ENCODE assay signal across 20 cellular contexts in genomic region chr4:85420831-85421230, GRCh38. TPM values are rescaled to one million over a fixed set of nuclear protein-coding genes. Genes with fewer than 3 reads are reported as not detected.
DNase-seq lines count a peak whose midpoint lies in the region; ATAC-seq, FAIRE-seq and TF ChIP-seq lines count a peak whose summit lies in the region.
"Had no signal": no experiment of that assay in that cellular context is flagged by ENCODE, and none has a peak within 500 bp of the region (broad histone marks: within the 10 kb centered on the region; RNA-seq: fewer than 3 reads in every experiment).

No MANE protein-coding gene starts in this region.

- peak; percentile 36 for ATAC-seq in Right ventricle myocardium superior (ENCODE audit: poor library complexity)

- CTCF ChIA-PET in HEK293T (lab: Yijun Ruan, JAX): interaction anchor here (1.0 kb wide), 1 partner anchor 376 kb away, joined by 3 read pairs; no protein-coding TSS in a partner anchor

- no peak for TF ChIP-seq CTCF in right atrium auricular region (IDR thresholded peaks at IDR 0.05)

- peaks cover 0 to 8% of the 10 kb centered on the region in 2 donors for H3K4me1 ChIP-seq in right atrium auricular region
- H3K4me1 ChIP-seq: parathyroid adenoma, Peyer's patch, upper lobe of left lung had no signal

- POLR2A ChIA-PET in HEK293T (lab: Yijun Ruan, JAX): no interaction called here

- H3K36me3 ChIP-seq in right atrium auricular region: no peaks in the 10 kb centered on the region
- H3K36me3 ChIP-seq: brain microvascular endothelial cell, Peyer's patch, upper lobe of left lung had no signal

- intact Hi-C loops in Right ventricle myocardium superior (cut with DNase I): no loop called here

- H3K4me3 ChIP-seq in right atrium auricular region: no peak overlapping the region
- H3K4me3 ChIP-seq: Peyer's patch, upper lobe of left lung had no signal

- H3K9me3 ChIP-seq in right atrium auricular region: no peaks in the 10 kb centered on the region
- H3K9me3 ChIP-seq: Peyer's patch, upper lobe of left lung had no signal

- FAIRE-seq in RCC 7860 (lab: Jason Lieb, UNC): no peak
- FAIRE-seq: kidney, TTC549 had no signal

- no peak for DNase-seq in Right ventricle myocardium superior
- no peak for DNase-seq in right atrium auricular region (ENCODE audit: low spot score)
- peak; percentile 76 for DNase-seq in NCI-H226
- peak; percentile 9 for DNase-seq in inferior parietal cortex (ENCODE audit: extremely low spot score)
- peak; percentile 26 for DNase-seq in superior temporal gyrus (ENCODE audit: extremely low spot score)
- DNase-seq in NCI-H345 (lab: John Stamatoyannopoulos, UW): no peak
- no peak for DNase-seq in RCC 7860 (ENCODE audit: low spot score)
- DNase-seq in HEK293T (ENCODE audit: extremely low spot score): no peak
- DNase-seq: activated CD4-positive, alpha-beta T cell treated with anti-CD3 and anti-CD28 coated beads, Interleukin-2, amount 50 U/mL, for 48 hours; activated T-cell treated with anti-CD3 and anti-CD28 coated beads, Interleukin-2, amount 50 U/mL, for 1 hour; brain microvascular endothelial cell; GOT3; kidney; NCI-H2081 treated with DMSO at 0.1 percent for 48 hours; NCI-H748 treated with DMSO at 0.1 percent for 48 hours; upper lobe of left lung had no signal

- H3K27me3 ChIP-seq in right atrium auricular region: no peaks in the 10 kb centered on the region
- H3K27me3 ChIP-seq: brain microvascular endothelial cell, Peyer's patch, upper lobe of left lung had no signal

- peak overlapping the region in 1 of 2 donors; percentile 52 for H3K27ac ChIP-seq in right atrium auricular region
- H3K27ac ChIP-seq: brain microvascular endothelial cell, HL-60, parathyroid adenoma, Peyer's patch, upper lobe of left lung had no signal

TF ChIP-seq in HEK293T, 16 proteins besides CTCF, POLR2A, EP300 and RAD21:
- TF ChIP-seq L3MBTL2 (conservative IDR thresholded peaks at IDR 0.05) (no peak), ARNT (IDR thresholded peaks at IDR 0.05) (no peak), ZNF384 (IDR thresholded peaks at IDR 0.05) (no peak), NFRKB (IDR thresholded peaks at IDR 0.05) (no peak), FOXA1 (IDR thresholded peaks at IDR 0.05) (no peak)

RNA-seq across cellular contexts. Expression of gene ARHGAP24, which starts 54.1 kb away (rescaled TPM):
- total RNA-seq in Right ventricle myocardium superior (11.1 TPM), right atrium auricular region (10 to 100 TPM; 34.0 to 42.0 TPM)

Comparison
In these comparisons a context has a peak if more than half of its experiments do, and no peak if none do; other contexts are left out.
1. DNase-seq: peak in NCI-H226 (single experiment), inferior parietal cortex (single experiment) and superior temporal gyrus (single experiment); none in Right ventricle myocardium superior (single experiment), right atrium auricular region (single experiment), NCI-H345 (single experiment), RCC 7860 (single experiment) and HEK293T (single experiment).